In genomic region chr3:4350789-4351163, GRCh38 we compare ENCODE assay signal across 8 cellular contexts. TPM values are rescaled to one million over a fixed set of nuclear protein-coding genes. Genes with fewer than 3 reads are reported as not detected.
DNase-seq lines count a peak whose midpoint lies in the region; ATAC-seq and TF ChIP-seq lines count a peak whose summit lies in the region.

No MANE protein-coding gene starts in this region.

- H3K14ac ChIP-seq in mesenchymal stem cell (ENCODE audit: low read length in 2 of 2): no peak overlapping the region

- H3K27me3 Mint-ChIP-seq in activated B cell treated with CpG ODN at 0.5 μM for 24 hours: no peaks in the 10 kb centered on the region
- H3K27me3 Mint-ChIP-seq in stimulated activated memory B cell treated with anti-CD40 and anti-IgM and Interleukin-4, amounts not matched to agents 10 μg/mL and 1 μg/mL and 100 μg/mL, for 72 hours: no peaks in the 10 kb centered on the region

- TF ChIP-seq CTCF in AG09319 (IDR thresholded peaks at IDR 0.05; ENCODE audit: low read depth, low read length): peak; percentile 69
- TF ChIP-seq CTCF in activated B cell treated with CpG ODN at 0.5 μM for 24 hours (IDR thresholded peaks at IDR 0.05): peak; percentile 26

- no peak overlapping the region for H3K27ac ChIP-seq in mesenchymal stem cell (ENCODE audit: low read length, poor library complexity, severe bottlenecking)

- H3K36me3 ChIP-seq in mesenchymal stem cell (ENCODE audit: control insufficient read depth in 1 of 2, insufficient read depth in 2 of 2, low read depth in 1 of 2, low read length in 2 of 2): no peaks in the 10 kb centered on the region

- H4K8ac ChIP-seq in mesenchymal stem cell (ENCODE audit: low read length): no peak overlapping the region

- peak overlapping the region; percentile 91 for H3K9ac ChIP-seq in mesenchymal stem cell (ENCODE audit: low read length)

- H2AK5ac ChIP-seq in mesenchymal stem cell (ENCODE audit: low read length, severe bottlenecking): no peak overlapping the region

- peak overlapping the region; percentile 8 for H3K27ac Mint-ChIP-seq in activated B cell treated with CpG ODN at 0.5 μM for 24 hours
- H3K27ac Mint-ChIP-seq in stimulated activated memory B cell treated with anti-CD40 and anti-IgM and Interleukin-4, amounts not matched to agents 10 μg/mL and 1 μg/mL and 100 μg/mL, for 72 hours: peak overlapping the region; percentile 28

- H2BK120ac ChIP-seq in mesenchymal stem cell (ENCODE audit: low read depth, low read length): no peak overlapping the region

- no peak overlapping the region for H3K23ac ChIP-seq in mesenchymal stem cell (ENCODE audit: low read length in 2 of 2)

- no peaks in the 10 kb centered on the region for H3K27me3 ChIP-seq in mesenchymal stem cell (ENCODE audit: control insufficient read depth in 1 of 2, insufficient read depth in 1 of 2, low read length in 2 of 2)

- peak overlapping the region; percentile 44 for H3K4me3 Mint-ChIP-seq in activated B cell treated with CpG ODN at 0.5 μM for 24 hours
- peak overlapping the region; percentile 43 for H3K4me3 Mint-ChIP-seq in stimulated activated memory B cell treated with anti-CD40 and anti-IgM and Interleukin-4, amounts not matched to agents 10 μg/mL and 1 μg/mL and 100 μg/mL, for 72 hours

- H2BK12ac ChIP-seq in mesenchymal stem cell (ENCODE audit: low read length in 2 of 2): no peak overlapping the region

- 7% methylated on average over 2 of the region's 2 CpGs for WGBS in mesenchymal stem cell

- H3K36me3 Mint-ChIP-seq in activated B cell treated with CpG ODN at 0.5 μM for 24 hours (ENCODE audit: low read depth): peaks cover 2% of the 10 kb centered on the region
- peaks cover 19% of the 10 kb centered on the region for H3K36me3 Mint-ChIP-seq in stimulated activated memory B cell treated with anti-CD40 and anti-IgM and Interleukin-4, amounts not matched to agents 10 μg/mL and 1 μg/mL and 100 μg/mL, for 72 hours

- peak; percentile 32 for DNase-seq in AG09319 (ENCODE audit: extremely low read depth, low read depth)
- peak; percentile 50 for DNase-seq in NCI-H2171 treated with DMSO at 0.1 percent for 48 hours (lab: John Stamatoyannopoulos, UW)
- DNase-seq in activated B cell treated with CpG ODN at 0.5 μM for 24 hours: no peak
- peak; percentile 90 for DNase-seq in dermis blood vessel endothelial cell
- DNase-seq in mesenchymal stem cell: peak; percentile 68

- H3K4me1 ChIP-seq in mesenchymal stem cell (ENCODE audit: control insufficient read depth, insufficient read depth, low read depth, low read length): peaks cover 2% of the 10 kb centered on the region

- H3K9me3 Mint-ChIP-seq in activated B cell treated with CpG ODN at 0.5 μM for 24 hours: no peaks in the 10 kb centered on the region
- H3K9me3 Mint-ChIP-seq in stimulated activated memory B cell treated with anti-CD40 and anti-IgM and Interleukin-4, amounts not matched to agents 10 μg/mL and 1 μg/mL and 100 μg/mL, for 72 hours: no peaks in the 10 kb centered on the region

- no peak overlapping the region for H3K18ac ChIP-seq in mesenchymal stem cell (ENCODE audit: low read depth in 1 of 2, low read length in 2 of 2)

- no peak overlapping the region for H4K91ac ChIP-seq in mesenchymal stem cell (ENCODE audit: low read length)

- H3K9me3 ChIP-seq in mesenchymal stem cell (ENCODE audit: control insufficient read depth, low read length): no peaks in the 10 kb centered on the region

- H2BK5ac ChIP-seq in mesenchymal stem cell (ENCODE audit: low read depth, low read length, poor library complexity, severe bottlenecking): no peak overlapping the region

- no peak overlapping the region for H3K4me2 ChIP-seq in mesenchymal stem cell (ENCODE audit: low read length, poor library complexity, severe bottlenecking)

- no peak overlapping the region for H3K4ac ChIP-seq in mesenchymal stem cell (ENCODE audit: low read depth in 1 of 2, low read length in 2 of 2)

- H3K4me1 Mint-ChIP-seq in activated B cell treated with CpG ODN at 0.5 μM for 24 hours: peaks cover 9% of the 10 kb centered on the region
- H3K4me1 Mint-ChIP-seq in stimulated activated memory B cell treated with anti-CD40 and anti-IgM and Interleukin-4, amounts not matched to agents 10 μg/mL and 1 μg/mL and 100 μg/mL, for 72 hours: peaks cover 20% of the 10 kb centered on the region

- no peaks in the 10 kb centered on the region for H3K79me1 ChIP-seq in mesenchymal stem cell (replicated peaks; ENCODE audit: low read length, poor library complexity, severe bottlenecking)

- CTCF ChIA-PET in activated B cell treated with CpG ODN at 0.5 μM for 24 hours (lab: Charles Lee): interaction anchor here (0.6 to 5.1 kb wide), 41 partner anchors 9 to 707 kb away, joined by 3 to 149 read pairs (median 4); partner anchors contain the start of genes ITPR1 and SUMF1

- POLR2A ChIA-PET in activated B cell treated with CpG ODN at 0.5 μM for 24 hours (lab: Charles Lee): interaction anchor here (0.7 to 1.3 kb wide), 5 partner anchors 116 to 283 kb away, joined by 3 to 7 read pairs (median 4); partner anchors contain the start of genes ITPR1 and SUMF1

- peak; percentile 92 for ATAC-seq in GM18519 (IDR thresholded peaks at IDR 0.05; ENCODE audit: low FRiP score, unreplicated experiment)
- ATAC-seq in HG03064 (IDR thresholded peaks at IDR 0.05; ENCODE audit: low read depth, unreplicated experiment): peak; percentile 94
- ATAC-seq in activated B cell treated with CpG ODN at 0.5 μM for 24 hours (ENCODE audit: low read depth): peak; percentile 88
- ATAC-seq in stimulated activated memory B cell treated with anti-CD40 and anti-IgM and Interleukin-4, amounts not matched to agents 10 μg/mL and 1 μg/mL and 100 μg/mL, for 72 hours: peak; percentile 62

- H2BK15ac ChIP-seq in mesenchymal stem cell (ENCODE audit: low read depth, poor library complexity, severe bottlenecking): no peak overlapping the region

- no peak overlapping the region for H2AFZ ChIP-seq in mesenchymal stem cell (ENCODE audit: low read depth, low read length)

- intact Hi-C loops in activated B cell treated with CpG ODN at 0.5 μM for 24 hours (cut with micrococcal nuclease): loop anchor here (1.0 to 5.0 kb wide), 5 partner anchors 144 to 706 kb away; no protein-coding TSS in a partner anchor

- H3K4me3 ChIP-seq in mesenchymal stem cell (ENCODE audit: insufficient read depth in 1 of 2, low read depth in 1 of 2, low read length in 2 of 2): peak overlapping the region in 1 of 2 experiments; percentile 71

RNA-seq across cellular contexts. Expression of gene SETMAR, which starts 47.6 kb away (rescaled TPM):
- 10.3 and 11.4 TPM in 2 replicates for total RNA-seq in activated B cell treated with CpG ODN at 0.5 μM for 24 hours
- 9.1 and 10.6 TPM in 2 replicates for total RNA-seq in dermis blood vessel endothelial cell
- 7.5 TPM for polyA plus RNA-seq in mesenchymal stem cell (2013, experiment 1 of 2)
- polyA plus RNA-seq in mesenchymal stem cell (2013, experiment 2 of 2): 8.5 TPM
